Comparison of ENCODE assay signal across 23 cellular contexts in genomic region chr2:72330673-72331072, GRCh38.
DNase-seq lines count a peak whose midpoint lies in the region; ATAC-seq and TF ChIP-seq lines count a peak whose summit lies in the region.
"Had no signal": no experiment of that assay in that cellular context is flagged by ENCODE, and none has a peak within 500 bp of the region (broad histone marks: within the 10 kb centered on the region; RNA-seq: fewer than 3 reads in every experiment).

No MANE protein-coding gene starts in this region.

- H4K8ac ChIP-seq in IMR-90 (ENCODE audit: low read depth in 2 of 2, low read length in 2 of 2), result no peak overlapping the region

- H2BK120ac ChIP-seq in IMR-90 (ENCODE audit: low read depth, low read length), result no peak overlapping the region

- H3K27me3 ChIP-seq in IMR-90 (ENCODE audit: control insufficient read depth, insufficient read depth, low read length) (no peaks in the 10 kb centered on the region), hepatocyte (no peaks in the 10 kb centered on the region)
- H3K27me3 ChIP-seq: dorsolateral prefrontal cortex had no signal

- H3K4me2 ChIP-seq in IMR-90 (ENCODE audit: low read depth, low read length), result no peak overlapping the region
- no peak overlapping the region for H3K4me2 ChIP-seq in hepatocyte

- ATAC-seq in IMR-90 (ENCODE audit: low read depth), result no peak
- ATAC-seq: activated CD4-positive, alpha-beta T cell treated with anti-CD3 and anti-CD28 coated beads for 36 hours; HCT116 had no signal

- no peak for TF ChIP-seq CTCF in IMR-90 (conservative IDR thresholded peaks at IDR 0.05; ENCODE audit: low read depth, low read length)
- no peak for TF ChIP-seq CTCF in hepatocyte (IDR thresholded peaks at IDR 0.05; ENCODE audit: poor library complexity)
- no peak for TF ChIP-seq CTCF in RWPE1 (conservative IDR thresholded peaks at IDR 0.05; ENCODE audit: low read depth)

- H2BK20ac ChIP-seq in IMR-90 (ENCODE audit: low read depth, low read length), result no peak overlapping the region

- no peak overlapping the region for H2BK5ac ChIP-seq in IMR-90 (ENCODE audit: low read depth, low read length, poor library complexity, severe bottlenecking)

- no peak overlapping the region for H2BK15ac ChIP-seq in IMR-90 (ENCODE audit: low read depth, low read length)

- no peak overlapping the region for H3K9ac ChIP-seq in IMR-90 (ENCODE audit: low read depth, low read length)

- CTCF ChIA-PET in IMR-90 (lab: Yijun Ruan, JAX) (interaction anchor here (0.7 kb wide), 1 partner anchor 381 kb away, joined by 3 read pairs; no protein-coding TSS in a partner anchor), RWPE1 (lab: Yijun Ruan, JAX) (interaction anchor here (0.6 kb wide), 1 partner anchor 786 kb away, joined by 3 read pairs; no protein-coding TSS in a partner anchor)

- no peak overlapping the region for H4K91ac ChIP-seq in IMR-90 (ENCODE audit: insufficient read depth, low read depth, low read length)

- H3K56ac ChIP-seq in IMR-90 (ENCODE audit: extremely low read depth, insufficient read depth, low read length), result no peak overlapping the region

- no peak overlapping the region for H3K18ac ChIP-seq in IMR-90 (ENCODE audit: low read depth, low read length)

- H2AFZ ChIP-seq in IMR-90 (replicated peaks; ENCODE audit: low read length, poor library complexity) (no peak overlapping the region), hepatocyte (no peak overlapping the region)

- in situ Hi-C loops in IMR-90 (cut with MboI; ENCODE audit: low sequenced_read_pairs), result no loop called here

- H3K14ac ChIP-seq in IMR-90 (replicated peaks; ENCODE audit: low read depth, low read length), result no peak overlapping the region

- no peak overlapping the region for H2AK5ac ChIP-seq in IMR-90 (ENCODE audit: low read depth, low read length)

- TF ChIP-seq RAD21 in IMR-90 (IDR thresholded peaks at IDR 0.05; ENCODE audit: low read length), result no peak

- no peak overlapping the region for H4K5ac ChIP-seq in IMR-90 (ENCODE audit: low read depth, low read length)

- H3K36me3 ChIP-seq in IMR-90 (ENCODE audit: control insufficient read depth, insufficient read depth, low read length) (no peaks in the 10 kb centered on the region), hepatocyte (replicated peaks; ENCODE audit: insufficient read depth, low read depth) (no peaks in the 10 kb centered on the region)
- H3K36me3 ChIP-seq: prostate gland had no signal

- H3K9me3 ChIP-seq in IMR-90 (ENCODE audit: control insufficient read depth, insufficient read depth, low read length) (no peaks in the 10 kb centered on the region), hepatocyte (ENCODE audit: low read depth) (no peaks in the 10 kb centered on the region)
- H3K9me3 ChIP-seq: prostate gland had no signal

- H3K27ac ChIP-seq in IMR-90 (ENCODE audit: insufficient read depth, low read length) (no peak overlapping the region), hepatocyte (no peak overlapping the region), RWPE1 (no peak overlapping the region)
- H3K27ac ChIP-seq: dorsolateral prefrontal cortex, prostate gland, skin epidermis had no signal

- no TSS peak for BruUV-seq in IMR-90 (replicated peaks; lab: Mats Ljungman, UMichigan)

- dilution Hi-C loops in IMR-90 (cut with HindIII; ENCODE audit: low sequenced_read_pairs, unreplicated experiment), result no loop called here

- no peak overlapping the region for H3K23ac ChIP-seq in IMR-90 (ENCODE audit: low read depth, low read length)

- 100% methylated on average over 1 of the region's 1 CpG; no CpG with 5 or more reads in 1 of the 2 experiments for WGBS in IMR-90 (ENCODE audit: extremely low coverage in 2 of 2, insufficient read length in 1 of 2), 2 experiments
- WGBS in hepatocyte (ENCODE audit: low lambda C conversion rate, missing lambda C conversion rate), result 76% methylated on average over 1 of the region's 1 CpG

- H3K4me1 ChIP-seq in IMR-90 (ENCODE audit: control insufficient read depth, insufficient read depth, low read length) (no peaks in the 10 kb centered on the region), hepatocyte (ENCODE audit: insufficient read depth) (no peaks in the 10 kb centered on the region)
- H3K4me1 ChIP-seq: prostate gland had no signal

- H3K9me2 ChIP-seq in hepatocyte (replicated peaks; ENCODE audit: insufficient read depth), result no peaks in the 10 kb centered on the region

- DNase-seq in DMS153 treated with DMSO at 0.1 percent for 48 hours (lab: John Stamatoyannopoulos, UW; ENCODE audit: unreplicated experiment) (peak; percentile 74), IMR-90 (peak; percentile 3), NCI-H69 (lab: John Stamatoyannopoulos, UW) (peak; percentile 33), hepatocyte (ENCODE audit: low spot score) (peak; percentile 8), T1000 (lab: John Stamatoyannopoulos, UW) (no peak), RWPE1 (ENCODE audit: low spot score) (no peak), HUDEP-2 (lab: John Stamatoyannopoulos, UW; ENCODE audit: unreplicated experiment in 76 of 76) (no peak)
- DNase-seq in activated effector memory CD4-positive, alpha-beta T cell treated with Interleukin-2 at 50 U/mL for 16 hours, result no peak
- DNase-seq: activated CD4-positive, alpha-beta T cell treated with anti-CD3 and anti-CD28 coated beads for 36 hours; activated CD8-positive, alpha-beta memory T cell treated with anti-CD3 and anti-CD28 coated beads for 24 hours; activated naive CD4-positive, alpha-beta T cell treated with Interleukin-2 at 50 U/mL for 16 hours; activated T-cell treated with anti-CD3 and anti-CD28 coated beads, Interleukin-2, amount 50 U/mL, for 24 hours; amygdala; caudate nucleus; dorsolateral prefrontal cortex; KG1; NCI-H187; Right ventricle myocardium superior; stimulated activated CD4-positive, alpha-beta T cell treated with anti-CD3 and anti-CD28 coated beads, Interleukin-1b, Interleukin-23, amount 100 ng/mL, for 48 hours; SW 1271 had no signal

- no peak overlapping the region for H3K4me3 ChIP-seq in IMR-90 (ENCODE audit: insufficient read depth, low read depth, low read length)
- no peak overlapping the region for H3K4me3 ChIP-seq in hepatocyte
- H3K4me3 ChIP-seq: dorsolateral prefrontal cortex, prostate gland, skin epidermis had no signal

- no peak overlapping the region for H2AK9ac ChIP-seq in IMR-90 (replicated peaks; ENCODE audit: low read depth, low read length, poor library complexity)

- H3K9me1 ChIP-seq in IMR-90 (ENCODE audit: insufficient read depth, low read length), result 0 out of 2 replicates have a peak, but pooled peaks cover 5% of the 10 kb centered on the region

- H4K20me1 ChIP-seq in IMR-90 (ENCODE audit: insufficient read depth, low read length) (no peaks in the 10 kb centered on the region), hepatocyte (ENCODE audit: insufficient read depth, poor library complexity, severe bottlenecking) (no peaks in the 10 kb centered on the region)

- H3K4ac ChIP-seq in IMR-90 (ENCODE audit: low read depth, low read length), result no peak overlapping the region

- POLR2A ChIA-PET in IMR-90 (lab: Charles Lee; ENCODE audit: unreplicated experiment) (no interaction called here), RWPE1 (lab: Yijun Ruan, JAX; ENCODE audit: low non-redundant PET) (no interaction called here)

- H3K79me2 ChIP-seq in hepatocyte, result no peaks in the 10 kb centered on the region

- intact Hi-C loops in IMR-90 (cut with micrococcal nuclease), result no loop called here

- no peaks in the 10 kb centered on the region for H3K79me1 ChIP-seq in IMR-90 (ENCODE audit: low read depth in 1 of 2, low read length in 2 of 2)

- TF ChIP-seq POLR2A in IMR-90 (IDR thresholded peaks at IDR 0.05; ENCODE audit: low read depth, low read length), result no peak

TF ChIP-seq in IMR-90, 13 proteins besides CTCF, POLR2A, EP300 and RAD21:
- TF ChIP-seq MAZ (IDR thresholded peaks at IDR 0.05; ENCODE audit: borderline replicate concordance, low read depth, low read length), result no peak
- TF ChIP-seq NFE2L2 (IDR thresholded peaks at IDR 0.05; ENCODE audit: low read depth, low read length), result no peak
- TF ChIP-seq RCOR1 (IDR thresholded peaks at IDR 0.05; ENCODE audit: insufficient replicate concordance, low read length), result no peak
- no peak for TF ChIP-seq CEBPB (IDR thresholded peaks at IDR 0.05; ENCODE audit: low read depth, low read length)
- no peak for TF ChIP-seq MAFK (IDR thresholded peaks at IDR 0.05; ENCODE audit: low read depth, low read length)
- no peak for TF ChIP-seq RFX5 (IDR thresholded peaks at IDR 0.05; ENCODE audit: low read depth, low read length)
- TF ChIP-seq CHD1 (IDR thresholded peaks at IDR 0.05; ENCODE audit: low read depth, low read length), result no peak
- TF ChIP-seq ELK1 (IDR thresholded peaks at IDR 0.05; ENCODE audit: borderline replicate concordance, low read depth, low read length), result no peak
- no peak for TF ChIP-seq BHLHE40 (IDR thresholded peaks at IDR 0.05; ENCODE audit: low read depth, low read length)
- TF ChIP-seq USF2 (IDR thresholded peaks at IDR 0.05; ENCODE audit: low read depth, low read length), result no peak
- no peak for TF ChIP-seq MXI1 (IDR thresholded peaks at IDR 0.05; ENCODE audit: borderline replicate concordance, low read depth, low read length)
- no peak for TF ChIP-seq SMC3 (IDR thresholded peaks at IDR 0.05; ENCODE audit: low read depth, low read length)
- no peak for TF ChIP-seq FOS (IDR thresholded peaks at IDR 0.05; ENCODE audit: low read depth, low read length)

Comparison
In these comparisons a context has a peak if more than half of its experiments do, and no peak if none do; other contexts are left out.
1. DNase-seq: peak in DMS153 treated with DMSO at 0.1 percent for 48 hours (single experiment), IMR-90 (single experiment), NCI-H69 (single experiment) and hepatocyte (single experiment); none in activated effector memory CD4-positive, alpha-beta T cell treated with Interleukin-2 at 50 U/mL for 16 hours (single experiment), T1000 (single experiment), RWPE1 (single experiment) and HUDEP-2 (0 of 76).